Comparison of ENCODE assay signal across 23 cellular contexts in genomic region chr13:113322043-113322461, GRCh38. TPM values are rescaled to one million over a fixed set of nuclear protein-coding genes. Genes with fewer than 3 reads are reported as not detected.
DNase-seq lines count a peak whose midpoint lies in the region; ATAC-seq and TF ChIP-seq lines count a peak whose summit lies in the region.
"Had no signal": no experiment of that assay in that cellular context is flagged by ENCODE, and none has a peak within 500 bp of the region (broad histone marks: within the 10 kb centered on the region; RNA-seq: fewer than 3 reads in every experiment).

No MANE protein-coding gene starts in this region.

- no peak for TF ChIP-seq POLR2A in NB4 (IDR thresholded peaks at IDR 0.05; ENCODE audit: extremely low read depth, insufficient read length)

- H3K4me3 Mint-ChIP-seq in nephron progenitor cell: no peak overlapping the region
- H3K4me3 Mint-ChIP-seq: CD8-positive, alpha-beta memory T cell; HFFc6; IgD-negative memory B cell had no signal

- H3K27me3 ChIP-seq in H7 (ENCODE audit: control insufficient read depth, insufficient read depth, low read length): no peaks in the 10 kb centered on the region
- H3K27me3 ChIP-seq: SJCRH30 had no signal

- H3K36me3 ChIP-seq in H7 (replicated peaks; ENCODE audit: control insufficient read depth, insufficient read depth, low read length): peaks cover 13% of the 10 kb centered on the region

- ATAC-seq in HG02763 (IDR thresholded peaks at IDR 0.05; ENCODE audit: unreplicated experiment): no peak
- ATAC-seq: A549 had no signal

- TF ChIP-seq CTCF in NB4 (IDR thresholded peaks at IDR 0.05; ENCODE audit: low read depth, low read length): no peak
- no peak for TF ChIP-seq CTCF in nephron progenitor cell (IDR thresholded peaks at IDR 0.05)

- H3K27ac Mint-ChIP-seq in nephron progenitor cell: peak overlapping the region; percentile 83
- H3K27ac Mint-ChIP-seq: CD8-positive, alpha-beta memory T cell; HFFc6; IgD-negative memory B cell had no signal

- H3K9me3 Mint-ChIP-seq in nephron progenitor cell: no peaks in the 10 kb centered on the region
- H3K9me3 Mint-ChIP-seq: CD8-positive, alpha-beta memory T cell; HFFc6 had no signal

- H3K4me3 ChIP-seq in H7 (ENCODE audit: insufficient read depth, low read depth, low read length): no peak overlapping the region
- no peak overlapping the region for H3K4me3 ChIP-seq in NB4 (ENCODE audit: low read depth, low read length)
- H3K4me3 ChIP-seq: A549, PC-9, SJCRH30 had no signal

- peaks cover 50% of the 10 kb centered on the region for H3K36me3 Mint-ChIP-seq in nephron progenitor cell (ENCODE audit: low read depth)

- no peaks in the 10 kb centered on the region for H3K4me1 Mint-ChIP-seq in nephron progenitor cell

- H3K27me3 Mint-ChIP-seq in nephron progenitor cell (ENCODE audit: low read depth, poor library complexity): peaks cover 6% of the 10 kb centered on the region
- H3K27me3 Mint-ChIP-seq: CD8-positive, alpha-beta memory T cell; IgD-negative memory B cell had no signal

- DNase-seq in H7 (peak; percentile 64), NB4 (ENCODE audit: low read depth) (peak; percentile 83), left kidney (ENCODE audit: low read depth, low spot score) (peak; percentile 48), nephron progenitor cell (no peak), T-helper 1 cell (no peak), amniotic stem cell (lab: John Stamatoyannopoulos, UW) (no peak), activated gamma-delta T cell (lab: John Stamatoyannopoulos, UW) (no peak)
- DNase-seq: C1 segment of cervical spinal cord; CD8-positive, alpha-beta memory T cell; DMS79; HFFc6; MM.1S; NCI-H1092 treated with DMSO at 0.1 percent for 48 hours; NCI-H146; NCI-H2029 treated with DMSO at 0.1 percent for 48 hours; NCI-H2171; NCI-H526; PC-9; SJCRH30 had no signal

RNA-seq across cellular contexts. Expression of gene LAMP1, which starts 25.0 kb away (rescaled TPM):
- total RNA-seq in H7 (2014; rRNA removed; shearing (Covaris generic)): 98.8 and 106 TPM in 2 replicates

RNA-seq across cellular contexts. Expression of gene GRTP1, which starts 41.9 kb away (rescaled TPM):
- total RNA-seq in H7 (2014; rRNA removed; shearing (Covaris generic)): 36.5 and 55.9 TPM in 2 replicates
- total RNA-seq: CD8-positive, alpha-beta memory T cell; LHCN-M2 had no signal

Comparison
In these comparisons a context has a peak if more than half of its experiments do, and no peak if none do; other contexts are left out.
1. DNase-seq: peak in H7 (single experiment), NB4 (single experiment) and left kidney (single experiment); none in nephron progenitor cell (single experiment), T-helper 1 cell (0 of 5), amniotic stem cell (single experiment) and activated gamma-delta T cell (single experiment).